8 cellular contexts compared by ENCODE assay signal in genomic region chr12:55715833-55716581, GRCh38. TPM values are rescaled to one million over a fixed set of nuclear protein-coding genes. Genes with fewer than 3 reads are reported as not detected.
DNase-seq lines count a peak whose midpoint lies in the region; ATAC-seq and TF ChIP-seq lines count a peak whose summit lies in the region.

BLOC1S1 (plus strand) TSS chr12:55716046; CDS start chr12:55716052, 6 bp downstream.

- no peaks in the 10 kb centered on the region for H3K36me3 ChIP-seq in parathyroid adenoma (ENCODE audit: control insufficient read depth, insufficient read depth, low read length)
- no peaks in the 10 kb centered on the region for H3K36me3 ChIP-seq in tibial artery

- intact Hi-C loops in Right ventricle myocardium inferior (cut with DNase I): no loop called here
- intact Hi-C loops in tibial artery (cut with DNase I; ENCODE audit: low total_unique reads): no loop called here

- H3K27ac ChIP-seq in parathyroid adenoma (peak within 1 kb of the TSS; percentile 90), tibial artery (peak within 1 kb of the TSS; percentile 96 to 98)

- H3K4me3 ChIP-seq in GM12875 (ENCODE audit: low read depth, low read length): peak within 1 kb of the TSS; percentile 78
- H3K4me3 ChIP-seq in parathyroid adenoma (ENCODE audit: low read depth, low read length): peak within 1 kb of the TSS; percentile 72
- H3K4me3 ChIP-seq in tibial artery: peak within 1 kb of the TSS; percentile 62 to 63

- H3K9me3 ChIP-seq in parathyroid adenoma (ENCODE audit: control insufficient read depth, low read length) (no peaks in the 10 kb centered on the region), tibial artery (no peaks in the 10 kb centered on the region)

- no peak for TF ChIP-seq CTCF in GM12875 (IDR thresholded peaks at IDR 0.05; ENCODE audit: borderline replicate concordance, insufficient read depth, low read depth, low read length)
- TF ChIP-seq CTCF in parathyroid adenoma (IDR thresholded peaks at IDR 0.05): no peak
- TF ChIP-seq CTCF in tibial artery (IDR thresholded peaks at IDR 0.05): peak in 1 of 2 experiments; percentile 17

- peaks cover 7% of the 10 kb centered on the region for H3K4me1 ChIP-seq in parathyroid adenoma
- peaks cover under 1 to 92% (median 75%) of the 10 kb centered on the region in 4 donors for H3K4me1 ChIP-seq in tibial artery

- H3K9ac ChIP-seq in parathyroid adenoma: no peak within 1 kb of the TSS

- H2AFZ ChIP-seq in parathyroid adenoma: peak within 1 kb of the TSS; percentile 96

- ATAC-seq in HG02763 (IDR thresholded peaks at IDR 0.05; ENCODE audit: unreplicated experiment) (peak; percentile 91), Right ventricle myocardium inferior (peak; percentile 67)

- H3K27me3 ChIP-seq in parathyroid adenoma (ENCODE audit: control insufficient read depth, insufficient read depth, low read length) (no peaks in the 10 kb centered on the region), tibial artery (no peaks in the 10 kb centered on the region)

- DNase-seq in NCI-H1417 treated with DMSO at 0.1 percent for 48 hours (lab: John Stamatoyannopoulos, UW) (peak; percentile 77), SW 1271 (lab: John Stamatoyannopoulos, UW) (peak; percentile 85 to 88), Right ventricle myocardium inferior (ENCODE audit: missing footprints) (peak; percentile 95), tibial artery (peak; percentile 93 to 97)
- DNase-seq in activated naive CD8-positive, alpha-beta T cell treated with anti-CD3 and anti-CD28 coated beads, Interleukin-2, amount 50 U/mL, for 16 hours (ENCODE audit: low read depth, low spot score): peak; percentile 86

- H3K4me2 ChIP-seq in parathyroid adenoma (ENCODE audit: low read length): peak within 1 kb of the TSS; percentile 94

- H3K79me2 ChIP-seq in parathyroid adenoma: no peaks in the 10 kb centered on the region

RNA-seq across cellular contexts. Expression of gene BLOC1S1, which starts in this region (rescaled TPM):
- 128 TPM for total RNA-seq in Right ventricle myocardium inferior

Comparison
In these comparisons a context has a peak if more than half of its experiments do, and no peak if none do; other contexts are left out.
1. Peak in every context shown above with its lines: DNase-seq, ATAC-seq, H3K4me3 ChIP-seq and H3K27ac ChIP-seq.